In the genomic region with DNA sequence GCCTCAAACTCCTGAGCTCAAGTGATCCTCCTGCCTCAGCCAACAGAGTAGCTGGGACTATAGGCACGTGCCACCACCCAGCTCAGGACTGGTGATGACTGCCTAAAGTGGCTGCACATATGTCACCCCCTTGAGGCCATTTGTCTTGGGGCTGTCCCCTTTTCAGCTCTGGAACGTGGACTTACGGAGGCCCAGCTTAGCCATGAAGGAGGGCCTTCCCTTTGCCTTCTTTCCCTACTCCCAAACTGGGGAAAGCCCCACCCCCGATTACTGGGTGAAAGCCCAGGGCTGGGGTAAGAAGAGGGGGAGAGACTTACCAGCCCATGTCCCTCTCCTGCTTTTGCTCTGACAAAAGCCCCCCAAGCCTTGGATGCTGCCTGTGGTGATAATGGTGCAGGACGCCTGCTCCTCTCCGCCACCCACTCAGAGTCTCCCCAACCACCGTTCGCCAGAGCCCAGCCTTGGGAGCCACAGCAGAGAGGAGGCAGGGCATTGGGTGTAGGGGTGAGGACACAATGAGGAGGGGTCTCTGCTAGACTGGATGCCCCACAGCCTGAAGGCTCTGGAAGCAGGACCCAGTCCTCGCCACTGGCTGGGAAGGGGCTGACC, we compare ENCODE assay signal across 2 cellular contexts.
TF ChIP-seq lines count a peak whose summit lies in the region.

No MANE protein-coding gene starts in this region.

TF ChIP-seq in GM12891, 5 proteins besides CTCF, POLR2A, EP300 and RAD21:
- no peak for TF ChIP-seq TAF1 (IDR thresholded peaks at IDR 0.05; ENCODE audit: low read depth, low read length)
- no peak for TF ChIP-seq SPI1 (IDR thresholded peaks at IDR 0.05; ENCODE audit: low read depth, low read length)
- TF ChIP-seq PAX5 (IDR thresholded peaks at IDR 0.05; ENCODE audit: insufficient read depth, low read length, severe bottlenecking), result no peak
- TF ChIP-seq POLR2AphosphoS5 (IDR thresholded peaks at IDR 0.05; ENCODE audit: low read depth, low read length), result no peak
- TF ChIP-seq POU2F2 (IDR thresholded peaks at IDR 0.05; ENCODE audit: low read depth, low read length), result no peak
TF ChIP-seq in GM12891: peak in this region for 0.

TF ChIP-seq in GM12878, 131 proteins besides CTCF, POLR2A, EP300 and RAD21:
- TF ChIP-seq EED (IDR thresholded peaks at IDR 0.05; ENCODE audit: low read depth) (0 out of 2 replicates have a peak, but pooled peaks have one; percentile 15), BHLHE40 (IDR thresholded peaks at IDR 0.05; ENCODE audit: borderline replicate concordance in 1 of 2, low read depth in 2 of 2, low read length in 1 of 2) (peak; percentile 90 to 94), CREM (IDR thresholded peaks at IDR 0.05; ENCODE audit: low read depth) (no peak), CBX3 (IDR thresholded peaks at IDR 0.05; ENCODE audit: borderline replicate concordance, low read depth) (no peak), CBFB (IDR thresholded peaks at IDR 0.05; ENCODE audit: low read depth) (no peak), ETV6 (conservative IDR thresholded peaks at IDR 0.05 in 1 of 2, IDR thresholded peaks at IDR 0.05 in 1 of 2; ENCODE audit: borderline replicate concordance in 1 of 2, low read depth in 1 of 2) (no peak), RAD51 (IDR thresholded peaks at IDR 0.05) (peak; percentile 56; the same call in 1 of the 2 replicates), BACH1 (IDR thresholded peaks at IDR 0.05; ENCODE audit: borderline replicate concordance) (peak; percentile 59), IKZF2 (IDR thresholded peaks at IDR 0.05) (peak; percentile 7 to 14; a peak in 2 of 4 replicates)
- TF ChIP-seq, protein P1, sequence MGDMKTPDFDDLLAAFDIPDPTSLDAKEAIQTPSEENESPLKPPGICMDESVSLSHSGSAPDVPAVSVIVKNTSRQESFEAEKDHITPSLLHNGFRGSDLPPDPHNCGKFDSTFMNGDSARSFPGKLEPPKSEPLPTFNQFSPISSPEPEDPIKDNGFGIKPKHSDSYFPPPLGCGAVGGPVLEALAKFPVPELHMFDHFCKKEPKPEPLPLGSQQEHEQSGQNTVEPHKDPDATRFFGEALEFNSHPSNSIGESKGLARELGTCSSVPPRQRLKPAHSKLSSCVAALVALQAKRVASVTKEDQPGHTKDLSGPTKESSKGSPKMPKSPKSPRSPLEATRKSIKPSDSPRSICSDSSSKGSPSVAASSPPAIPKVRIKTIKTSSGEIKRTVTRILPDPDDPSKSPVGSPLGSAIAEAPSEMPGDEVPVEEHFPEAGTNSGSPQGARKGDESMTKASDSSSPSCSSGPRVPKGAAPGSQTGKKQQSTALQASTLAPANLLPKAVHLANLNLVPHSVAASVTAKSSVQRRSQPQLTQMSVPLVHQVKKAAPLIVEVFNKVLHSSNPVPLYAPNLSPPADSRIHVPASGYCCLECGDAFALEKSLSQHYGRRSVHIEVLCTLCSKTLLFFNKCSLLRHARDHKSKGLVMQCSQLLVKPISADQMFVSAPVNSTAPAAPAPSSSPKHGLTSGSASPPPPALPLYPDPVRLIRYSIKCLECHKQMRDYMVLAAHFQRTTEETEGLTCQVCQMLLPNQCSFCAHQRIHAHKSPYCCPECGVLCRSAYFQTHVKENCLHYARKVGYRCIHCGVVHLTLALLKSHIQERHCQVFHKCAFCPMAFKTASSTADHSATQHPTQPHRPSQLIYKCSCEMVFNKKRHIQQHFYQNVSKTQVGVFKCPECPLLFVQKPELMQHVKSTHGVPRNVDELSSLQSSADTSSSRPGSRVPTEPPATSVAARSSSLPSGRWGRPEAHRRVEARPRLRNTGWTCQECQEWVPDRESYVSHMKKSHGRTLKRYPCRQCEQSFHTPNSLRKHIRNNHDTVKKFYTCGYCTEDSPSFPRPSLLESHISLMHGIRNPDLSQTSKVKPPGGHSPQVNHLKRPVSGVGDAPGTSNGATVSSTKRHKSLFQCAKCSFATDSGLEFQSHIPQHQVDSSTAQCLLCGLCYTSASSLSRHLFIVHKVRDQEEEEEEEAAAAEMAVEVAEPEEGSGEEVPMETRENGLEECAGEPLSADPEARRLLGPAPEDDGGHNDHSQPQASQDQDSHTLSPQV (IDR thresholded peaks at IDR 0.05), result 0 out of 2 replicates have a peak, but pooled peaks have one; percentile 31
- TF ChIP-seq, protein P2, sequence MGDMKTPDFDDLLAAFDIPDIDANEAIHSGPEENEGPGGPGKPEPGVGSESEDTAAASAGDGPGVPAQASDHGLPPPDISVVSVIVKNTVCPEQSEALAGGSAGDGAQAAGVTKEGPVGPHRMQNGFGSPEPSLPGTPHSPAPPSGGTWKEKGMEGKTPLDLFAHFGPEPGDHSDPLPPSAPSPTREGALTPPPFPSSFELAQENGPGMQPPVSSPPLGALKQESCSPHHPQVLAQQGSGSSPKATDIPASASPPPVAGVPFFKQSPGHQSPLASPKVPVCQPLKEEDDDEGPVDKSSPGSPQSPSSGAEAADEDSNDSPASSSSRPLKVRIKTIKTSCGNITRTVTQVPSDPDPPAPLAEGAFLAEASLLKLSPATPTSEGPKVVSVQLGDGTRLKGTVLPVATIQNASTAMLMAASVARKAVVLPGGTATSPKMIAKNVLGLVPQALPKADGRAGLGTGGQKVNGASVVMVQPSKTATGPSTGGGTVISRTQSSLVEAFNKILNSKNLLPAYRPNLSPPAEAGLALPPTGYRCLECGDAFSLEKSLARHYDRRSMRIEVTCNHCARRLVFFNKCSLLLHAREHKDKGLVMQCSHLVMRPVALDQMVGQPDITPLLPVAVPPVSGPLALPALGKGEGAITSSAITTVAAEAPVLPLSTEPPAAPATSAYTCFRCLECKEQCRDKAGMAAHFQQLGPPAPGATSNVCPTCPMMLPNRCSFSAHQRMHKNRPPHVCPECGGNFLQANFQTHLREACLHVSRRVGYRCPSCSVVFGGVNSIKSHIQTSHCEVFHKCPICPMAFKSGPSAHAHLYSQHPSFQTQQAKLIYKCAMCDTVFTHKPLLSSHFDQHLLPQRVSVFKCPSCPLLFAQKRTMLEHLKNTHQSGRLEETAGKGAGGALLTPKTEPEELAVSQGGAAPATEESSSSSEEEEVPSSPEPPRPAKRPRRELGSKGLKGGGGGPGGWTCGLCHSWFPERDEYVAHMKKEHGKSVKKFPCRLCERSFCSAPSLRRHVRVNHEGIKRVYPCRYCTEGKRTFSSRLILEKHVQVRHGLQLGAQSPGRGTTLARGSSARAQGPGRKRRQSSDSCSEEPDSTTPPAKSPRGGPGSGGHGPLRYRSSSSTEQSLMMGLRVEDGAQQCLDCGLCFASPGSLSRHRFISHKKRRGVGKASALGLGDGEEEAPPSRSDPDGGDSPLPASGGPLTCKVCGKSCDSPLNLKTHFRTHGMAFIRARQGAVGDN (IDR thresholded peaks at IDR 0.05), result peak; percentile 94
- TF ChIP-seq, protein P3, sequence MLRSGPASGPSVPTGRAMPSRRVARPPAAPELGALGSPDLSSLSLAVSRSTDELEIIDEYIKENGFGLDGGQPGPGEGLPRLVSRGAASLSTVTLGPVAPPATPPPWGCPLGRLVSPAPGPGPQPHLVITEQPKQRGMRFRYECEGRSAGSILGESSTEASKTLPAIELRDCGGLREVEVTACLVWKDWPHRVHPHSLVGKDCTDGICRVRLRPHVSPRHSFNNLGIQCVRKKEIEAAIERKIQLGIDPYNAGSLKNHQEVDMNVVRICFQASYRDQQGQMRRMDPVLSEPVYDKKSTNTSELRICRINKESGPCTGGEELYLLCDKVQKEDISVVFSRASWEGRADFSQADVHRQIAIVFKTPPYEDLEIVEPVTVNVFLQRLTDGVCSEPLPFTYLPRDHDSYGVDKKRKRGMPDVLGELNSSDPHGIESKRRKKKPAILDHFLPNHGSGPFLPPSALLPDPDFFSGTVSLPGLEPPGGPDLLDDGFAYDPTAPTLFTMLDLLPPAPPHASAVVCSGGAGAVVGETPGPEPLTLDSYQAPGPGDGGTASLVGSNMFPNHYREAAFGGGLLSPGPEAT (IDR thresholded peaks at IDR 0.05; ENCODE audit: low read depth), result peak; percentile 33; the same call in 1 of the 2 replicates
